12 cellular contexts compared by ENCODE assay signal in the genomic region with DNA sequence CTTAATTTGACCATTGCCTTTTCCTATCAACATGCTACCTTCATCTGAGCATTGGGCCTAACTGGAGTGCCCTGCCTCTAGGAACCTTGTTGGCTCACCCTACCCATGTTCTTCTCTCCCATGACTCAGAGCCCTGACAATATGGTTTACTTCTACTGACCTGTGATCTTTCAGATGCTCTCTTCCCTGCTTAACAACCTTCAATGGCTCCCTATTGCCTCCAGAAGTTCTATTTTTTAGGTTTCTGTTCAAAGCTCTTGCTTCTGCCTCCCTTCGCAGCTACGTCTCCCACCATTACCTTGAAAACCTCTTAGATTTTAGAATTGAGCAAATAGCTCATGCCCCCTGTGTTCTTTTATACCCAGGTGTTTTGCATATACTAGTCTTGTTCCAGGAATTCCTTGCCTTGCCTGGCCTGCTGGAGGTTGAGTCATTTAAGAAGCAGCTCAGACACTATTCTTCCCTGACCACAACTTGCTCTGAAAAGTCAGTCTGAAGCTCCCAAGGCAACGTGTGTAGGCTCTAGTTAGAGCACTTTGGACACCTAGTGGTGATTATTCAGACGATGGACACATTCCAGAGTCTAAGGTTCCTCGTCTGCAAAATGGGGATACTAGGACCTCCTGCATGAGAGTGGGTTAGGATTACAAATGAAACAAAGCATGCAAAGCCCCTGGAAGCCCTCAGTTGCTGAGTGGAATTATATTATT.
A peak's percentile ranks its signal among the peaks of the same experiment; 100 is the strongest.
DNase-seq lines count a peak whose midpoint lies in the region; ATAC-seq and TF ChIP-seq lines count a peak whose summit lies in the region.
"Had no signal": no experiment of that assay in that cellular context is flagged by ENCODE, and none has a peak within 500 bp of the region (broad histone marks: within the 10 kb centered on the region; RNA-seq: fewer than 3 reads in every experiment).

No MANE protein-coding gene starts in this region.

- H3K27ac ChIP-seq in adrenal gland = no peak overlapping the region

- H3K9me3 ChIP-seq in adrenal gland (replicated peaks in 1 of 3) = no peaks in the 10 kb centered on the region
- H3K9me3 ChIP-seq: transverse colon had no signal

- no peaks in the 10 kb centered on the region for H3K36me3 Mint-ChIP-seq in WTC11

- CTCF ChIA-PET in WTC11 (lab: Charles Lee) = interaction anchor here (0.8 to 3.7 kb wide), 6 partner anchors 11 to 261 kb away, joined by 3 to 30 read pairs (median 4); no protein-coding TSS in a partner anchor

- no peaks in the 10 kb centered on the region; the same call in 1 of the 2 replicates for H3K4me1 Mint-ChIP-seq in WTC11

- TF ChIP-seq CTCF in epithelial cell of proximal tubule (conservative IDR thresholded peaks at IDR 0.05; ENCODE audit: low read depth, low read length) (peak; percentile 74), adrenal gland (IDR thresholded peaks at IDR 0.05) (peak in 2 of 6 experiments; percentile 5 to 6), WTC11 (IDR thresholded peaks at IDR 0.05) (no peak)

- H3K27me3 Mint-ChIP-seq in WTC11 (ENCODE audit: low read depth) = peaks cover 22% of the 10 kb centered on the region

- TF ChIP-seq POLR2A in adrenal gland (IDR thresholded peaks at IDR 0.05) = no peak

- no peak overlapping the region for H3K27ac Mint-ChIP-seq in WTC11

- no peaks in the 10 kb centered on the region; the same call in 1 of the 2 replicates for H3K9me3 Mint-ChIP-seq in WTC11

- POLR2A ChIA-PET in WTC11 (lab: Charles Lee) = no interaction called here

- no peak overlapping the region for H3K4me3 ChIP-seq in epithelial cell of proximal tubule (ENCODE audit: low read depth, low read length)
- no peak overlapping the region for H3K4me3 ChIP-seq in adrenal gland
- H3K4me3 ChIP-seq: transverse colon had no signal

- no peaks in the 10 kb centered on the region for H3K27me3 ChIP-seq in adrenal gland

- H3K4me3 Mint-ChIP-seq in WTC11 = no peak overlapping the region

- no peaks in the 10 kb centered on the region for H3K36me3 ChIP-seq in adrenal gland (replicated peaks in 1 of 2)
- H3K36me3 ChIP-seq: transverse colon had no signal

- intact Hi-C loops in sciatic nerve (cut with DNase I) (no loop called here), adrenal gland (cut with DNase I) (no loop called here)

- DNase-seq in GM04503 (ENCODE audit: low read depth) (peak; percentile 86), NCI-H69 (lab: John Stamatoyannopoulos, UW) (peak; percentile 16), epithelial cell of proximal tubule (ENCODE audit: low read depth) (peak; percentile 98), sciatic nerve (ENCODE audit: low spot score) (no peak), adrenal gland (no peak), WTC11 (ENCODE audit: low spot score) (no peak)
- DNase-seq: activated CD8-positive, alpha-beta memory T cell treated with anti-CD3 and anti-CD28 coated beads, Interleukin-2, amount 50 U/mL, for 48 hours; hypothalamus; NCI-H82; transverse colon had no signal

- 51 to 59% (median 55%) methylated on average over 5 of the region's 5 CpGs for WGBS in adrenal gland, 4 donors

- ATAC-seq in sciatic nerve = peak; percentile 28
- no peak for ATAC-seq in WTC11
- ATAC-seq in GM19463 (IDR thresholded peaks at IDR 0.05; ENCODE audit: unreplicated experiment) = no peak
- ATAC-seq in HG03342 (IDR thresholded peaks at IDR 0.05; ENCODE audit: unreplicated experiment) = no peak

- no peaks in the 10 kb centered on the region for H3K4me1 ChIP-seq in adrenal gland (replicated peaks in 1 of 2)

TF ChIP-seq in WTC11, 78 proteins besides CTCF, POLR2A, EP300 and RAD21:
- TF ChIP-seq OVOL2 (CRISPR knock-in tag; IDR thresholded peaks at IDR 0.05; ENCODE audit: borderline replicate concordance) (no peak), NR2C2 (CRISPR knock-in tag; IDR thresholded peaks at IDR 0.05) (no peak), ZNF671 (CRISPR knock-in tag; IDR thresholded peaks at IDR 0.05) (no peak), RORB (CRISPR knock-in tag; IDR thresholded peaks at IDR 0.05) (no peak), ELF4 (CRISPR knock-in tag; IDR thresholded peaks at IDR 0.05; ENCODE audit: low read depth) (no peak), SOX15 (CRISPR knock-in tag; IDR thresholded peaks at IDR 0.05) (no peak)

Comparison
In these comparisons a context has a peak if more than half of its experiments do, and no peak if none do; other contexts are left out.
1. DNase-seq: peak in GM04503 (single experiment), NCI-H69 (single experiment) and epithelial cell of proximal tubule (single experiment); none in sciatic nerve (single experiment), adrenal gland (0 of 7) and WTC11 (single experiment).